ENCODE assay signal across 10 cellular contexts in genomic region chr5:92401492-92401891, GRCh38.
DNase-seq lines count a peak whose midpoint lies in the region; ATAC-seq and TF ChIP-seq lines count a peak whose summit lies in the region.
"Had no signal": no experiment of that assay in that cellular context is flagged by ENCODE, and none has a peak within 500 bp of the region (broad histone marks: within the 10 kb centered on the region; RNA-seq: fewer than 3 reads in every experiment).

No MANE protein-coding gene starts in this region.

- H3K27me3 ChIP-seq in KMS-11 (ENCODE audit: insufficient read depth, low read depth) (no peaks in the 10 kb centered on the region), fibroblast of lung (ENCODE audit: control insufficient read depth, insufficient read depth, low read length) (no peaks in the 10 kb centered on the region), gastroesophageal sphincter (no peaks in the 10 kb centered on the region)

- TF ChIP-seq POLR2A in gastroesophageal sphincter (IDR thresholded peaks at IDR 0.05) = no peak

- H3K9ac ChIP-seq in KMS-11 (no peak overlapping the region), fibroblast of lung (ENCODE audit: insufficient read depth, low read length) (no peak overlapping the region)

- H3K4me3 ChIP-seq in KMS-11 (IDR thresholded peaks at IDR 0.05; ENCODE audit: insufficient read depth, low read depth, low read length) (no peak overlapping the region), fibroblast of lung (replicated peaks in 1 of 4; ENCODE audit: control extremely low read depth in 1 of 4, insufficient read depth in 1 of 4, low read depth in 3 of 4, low read length in 4 of 4) (no peak overlapping the region), gastroesophageal sphincter (no peak overlapping the region)

- H4K20me1 ChIP-seq in KMS-11 (ENCODE audit: insufficient read depth) (no peaks in the 10 kb centered on the region), fibroblast of lung (ENCODE audit: control insufficient read depth, extremely low read depth, insufficient read depth, low read length) (no peaks in the 10 kb centered on the region)

- H2AFZ ChIP-seq in KMS-11 (ENCODE audit: low read depth) (no peak overlapping the region; the same call in 1 of the 2 replicates), fibroblast of lung (ENCODE audit: low read length) (peak overlapping the region; percentile 14)

- WGBS in gastroesophageal sphincter (ENCODE audit: low coverage in 1 of 2), 2 donors = 39 to 41% methylated on average over 5 of the region's 5 CpGs

- DNase-seq in NCI-H69 (lab: John Stamatoyannopoulos, UW) = peak; percentile 96
- peak; percentile 23 to 76 for DNase-seq in fibroblast of lung (ENCODE audit: low read depth in 2 of 2)
- DNase-seq in retina = peak; percentile 39
- DNase-seq in hippocampal formation (lab: John Stamatoyannopoulos, UW) = no peak
- DNase-seq in stimulated activated CD4-positive, alpha-beta T cell treated with anti-CD3 and anti-CD28 coated beads, Interleukin-1b, Interleukin-23, amount 100 ng/mL, for 48 hours = no peak
- DNase-seq: DMS79 treated with DMSO at 0.1 percent for 48 hours, naive B cell, WERI-Rb-1 had no signal

- no peaks in the 10 kb centered on the region for H3K36me3 ChIP-seq in KMS-11 (ENCODE audit: insufficient read depth)
- H3K36me3 ChIP-seq in fibroblast of lung (ENCODE audit: control insufficient read depth, insufficient read depth, low read length) = no peaks in the 10 kb centered on the region
- no peaks in the 10 kb centered on the region for H3K36me3 ChIP-seq in gastroesophageal sphincter
- H3K36me3 ChIP-seq: WERI-Rb-1 had no signal

- no peaks in the 10 kb centered on the region for H3K9me3 ChIP-seq in fibroblast of lung (ENCODE audit: control insufficient read depth, insufficient read depth, low read depth, low read length)
- H3K9me3 ChIP-seq in gastroesophageal sphincter = no peaks in the 10 kb centered on the region

- H3K4me2 ChIP-seq in KMS-11 = peak overlapping the region; percentile 43; the same call in 1 of the 2 replicates
- H3K4me2 ChIP-seq in fibroblast of lung (ENCODE audit: extremely low read depth, insufficient read depth, low read length) = no peak overlapping the region

- H3K4me1 ChIP-seq in KMS-11 (ENCODE audit: low read depth, poor library complexity, severe bottlenecking) (peaks cover 29% of the 10 kb centered on the region), fibroblast of lung (ENCODE audit: control insufficient read depth, extremely low read depth, insufficient read depth, low read length) (no peaks in the 10 kb centered on the region), gastroesophageal sphincter (no peaks in the 10 kb centered on the region)

- TF ChIP-seq CTCF in KMS-11 (conservative IDR thresholded peaks at IDR 0.05; ENCODE audit: low read depth, low read length) (no peak), fibroblast of lung (conservative IDR thresholded peaks at IDR 0.05 in 1 of 2, IDR thresholded peaks at IDR 0.05 in 1 of 2; ENCODE audit: low read depth in 1 of 2, low read length in 2 of 2) (no peak), gastroesophageal sphincter (IDR thresholded peaks at IDR 0.05) (no peak)

- ATAC-seq in gastroesophageal sphincter = no peak

- TF ChIP-seq EP300 in gastroesophageal sphincter (IDR thresholded peaks at IDR 0.05) = no peak

- H3K27ac ChIP-seq in KMS-11 = peak overlapping the region; percentile 49
- no peak overlapping the region for H3K27ac ChIP-seq in fibroblast of lung (ENCODE audit: insufficient read depth, low read length)
- H3K27ac ChIP-seq in gastroesophageal sphincter = no peak overlapping the region
- H3K27ac ChIP-seq: WERI-Rb-1 had no signal

- H3K79me2 ChIP-seq in KMS-11 (ENCODE audit: insufficient read depth, low read depth) (no peaks in the 10 kb centered on the region), fibroblast of lung (ENCODE audit: control insufficient read depth, insufficient read depth, low read length) (no peaks in the 10 kb centered on the region)

Comparison
In these comparisons a context has a peak if more than half of its experiments do, and no peak if none do; other contexts are left out.
1. DNase-seq: peak in NCI-H69 (single experiment), fibroblast of lung (2 of 2) and retina (single experiment); none in hippocampal formation (0 of 2) and stimulated activated CD4-positive, alpha-beta T cell treated with anti-CD3 and anti-CD28 coated beads, Interleukin-1b, Interleukin-23, amount 100 ng/mL, for 48 hours (single experiment).